ENCODE assay signal across 8 cellular contexts in the genomic region with DNA sequence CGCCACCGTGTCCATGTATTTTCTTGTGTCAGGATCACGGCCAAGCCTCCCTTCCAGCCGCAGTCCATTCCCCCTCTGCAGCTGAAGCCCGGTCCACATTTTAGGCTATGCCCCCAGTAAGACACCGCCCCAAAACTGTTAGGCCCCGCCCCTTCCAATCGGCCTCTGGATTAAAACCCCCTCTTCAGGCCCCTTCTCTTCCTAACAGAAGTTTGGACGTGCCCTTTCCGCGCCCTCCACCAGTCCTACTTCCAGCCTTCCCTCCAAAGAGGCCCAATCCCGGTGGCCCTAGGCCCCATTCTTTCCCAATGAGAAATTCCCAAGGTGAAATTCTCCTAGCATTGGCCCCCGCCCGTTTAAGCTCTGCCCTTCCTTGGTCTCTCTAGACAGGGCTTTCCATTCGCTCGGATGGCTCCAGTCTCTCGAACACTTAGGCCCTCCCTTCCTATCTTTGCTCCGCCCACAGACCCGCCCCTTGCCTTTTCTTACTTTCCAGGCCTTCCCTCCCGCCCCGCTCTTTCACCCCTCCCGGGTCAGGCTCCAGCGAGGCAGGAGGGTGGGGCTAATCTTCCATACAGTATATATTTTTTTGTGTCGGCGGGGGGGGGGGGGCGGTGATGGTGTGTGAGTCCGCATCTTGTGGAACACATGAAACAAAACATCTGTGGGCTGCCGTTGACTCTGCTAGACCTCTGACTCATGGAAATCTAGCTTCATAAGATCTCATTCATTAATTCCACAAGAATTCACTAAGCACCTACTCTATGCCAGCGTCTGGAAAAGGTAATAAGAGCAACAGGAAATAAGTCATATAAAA. TPM values are rescaled to one million over a fixed set of nuclear protein-coding genes. Genes with fewer than 3 reads are reported as not detected.
DNase-seq lines count a peak whose midpoint lies in the region; ATAC-seq, FAIRE-seq and TF ChIP-seq lines count a peak whose summit lies in the region.

No MANE protein-coding gene starts in this region.

- ATAC-seq in GM12878, result peak; percentile 49
- ATAC-seq in HG02852 (IDR thresholded peaks at IDR 0.05; ENCODE audit: unreplicated experiment), result no peak

- CTCF ChIA-PET in GM12878 (lab: Yijun Ruan, JAX), result interaction anchor here (0.8 to 2.8 kb wide), 3 partner anchors 11 to 20 kb away, joined by 4 to 26 read pairs (median 5); no protein-coding TSS in a partner anchor

- no peaks in the 10 kb centered on the region for H3K79me2 ChIP-seq in GM12878 (ENCODE audit: control insufficient read depth, insufficient read depth, low read length)

- H3K4me1 ChIP-seq in HUES64 (ENCODE audit: insufficient read depth, low read length), result peaks cover 8% of the 10 kb centered on the region; the same call in 1 of the 2 replicates
- peaks cover 10% of the 10 kb centered on the region; the same call in 1 of the 2 replicates for H3K4me1 ChIP-seq in GM12878 (ENCODE audit: control insufficient read depth, insufficient read depth, low read length)
- H3K4me1 ChIP-seq in iPS-20b (ENCODE audit: insufficient read depth, low read length), result no peaks in the 10 kb centered on the region

- DNase-seq in AG09309 (ENCODE audit: low read depth) (peak; percentile 82), T1000 (lab: John Stamatoyannopoulos, UW) (peak; percentile 90), GM12878 (ENCODE audit: low read depth, low spot score) (peak; percentile 35), frontal cortex (ENCODE audit: low spot score in 2 of 2) (no peak)
- DNase-seq in stimulated activated CD4-positive, alpha-beta T cell treated with anti-CD3 and anti-CD28 coated beads, Interleukin-15, amount 100 ng/mL, for 48 hours (ENCODE audit: low read depth in 2 of 2), result peak; percentile 97

- H2AFZ ChIP-seq in GM12878 (ENCODE audit: control insufficient read depth, low read depth, low read length), result peak overlapping the region; percentile 65

- H3K4me3 ChIP-seq in AG09309 (ENCODE audit: control insufficient read depth, low read depth, low read length), result peak overlapping the region; percentile 80
- H3K4me3 ChIP-seq in HUES64 (ENCODE audit: low read length), result peak overlapping the region; percentile 72
- H3K4me3 ChIP-seq in GM12878, result peak overlapping the region; percentile 98
- H3K4me3 ChIP-seq in iPS-20b (ENCODE audit: low read length), result peak overlapping the region; percentile 92

- no peaks in the 10 kb centered on the region for H3K9me3 ChIP-seq in HUES64 (ENCODE audit: insufficient read depth, low read depth, low read length)
- H3K9me3 ChIP-seq in GM12878 (replicated peaks; ENCODE audit: control insufficient read depth, insufficient read depth, low read length), result no peaks in the 10 kb centered on the region
- no peaks in the 10 kb centered on the region for H3K9me3 ChIP-seq in iPS-20b (ENCODE audit: insufficient read depth, low read depth, low read length)

- RAD21 ChIA-PET in GM12878 (lab: Charles Lee; ENCODE audit: unreplicated experiment), result interaction anchor here (0.8 to 1.5 kb wide), 2 partner anchors 11 to 19 kb away, joined by 3 to 4 read pairs; no protein-coding TSS in a partner anchor

- FAIRE-seq in GM12878 (lab: Jason Lieb, UNC) (peak; percentile 57), frontal cortex (lab: Jason Lieb, UNC) (no peak)

- POLR2A ChIA-PET in GM12878 (lab: Charles Lee), result interaction anchor here (0.6 to 3.9 kb wide), 4 partner anchors 10 to 163 kb away, joined by 3 to 24 read pairs (median 6); partner anchors contain the start of gene RAB4B

- in situ Hi-C loops in GM12878 (cut with MboI), result no loop called here

- H4K20me1 ChIP-seq in GM12878 (ENCODE audit: control insufficient read depth, insufficient read depth), result no peaks in the 10 kb centered on the region

- peak overlapping the region; percentile 95 for H3K4me2 ChIP-seq in GM12878 (ENCODE audit: control insufficient read depth, insufficient read depth)

- H3K9ac ChIP-seq in HUES64 (ENCODE audit: low read depth, low read length) (peak overlapping the region; percentile 58; the same call in 1 of the 2 replicates), GM12878 (ENCODE audit: control insufficient read depth, insufficient read depth, low read length) (peak overlapping the region; percentile 53), iPS-20b (ENCODE audit: low read depth, low read length) (peak overlapping the region; percentile 83; the same call in 1 of the 2 replicates)

- H3K27ac ChIP-seq in HUES64 (ENCODE audit: low read depth, low read length) (peak overlapping the region; percentile 91), GM12878 (ENCODE audit: control insufficient read depth, insufficient read depth) (peak overlapping the region; percentile 38; the same call in 1 of the 2 replicates), iPS-20b (ENCODE audit: low read length) (peak overlapping the region; percentile 62)

- TF ChIP-seq CTCF in AG09309 (IDR thresholded peaks at IDR 0.05; ENCODE audit: control insufficient read depth, insufficient read depth, low read depth, low read length, missing control alignments), result no peak
- no peak for TF ChIP-seq CTCF in GM12878 (IDR thresholded peaks at IDR 0.05 in 2 of 3, conservative IDR thresholded peaks at IDR 0.05 in 1 of 3; ENCODE audit: control insufficient read depth in 2 of 3, extremely low read depth in 1 of 3, insufficient read depth in 1 of 3, low read depth in 3 of 3, low read length in 3 of 3)

- no peak for TF ChIP-seq POLR2A in GM12878 (IDR thresholded peaks at IDR 0.05; ENCODE audit: low read depth, low read length)

- TF ChIP-seq RAD21 in GM12878 (IDR thresholded peaks at IDR 0.05; ENCODE audit: insufficient read depth, low read depth, low read length), result no peak

- BruUV-seq in GM12878 (replicated peaks; lab: Mats Ljungman, UMichigan), result no TSS peak

- no peak for TF ChIP-seq EP300 in GM12878 (IDR thresholded peaks at IDR 0.05; ENCODE audit: borderline replicate concordance in 1 of 2, control insufficient read depth in 1 of 2, low read depth in 2 of 2, low read length in 2 of 2)

- intact Hi-C loops in GM12878 (cut with micrococcal nuclease; ENCODE audit: unreplicated experiment), result no loop called here

- H3K36me3 ChIP-seq in HUES64 (ENCODE audit: insufficient read depth, low read length) (peaks cover 30% of the 10 kb centered on the region), GM12878 (ENCODE audit: control insufficient read depth in 2 of 2, insufficient read depth in 2 of 2, low read length in 1 of 2) (no peaks in the 10 kb centered on the region), iPS-20b (ENCODE audit: insufficient read depth, low read depth, low read length) (peaks cover 16% of the 10 kb centered on the region)

- H3K27me3 ChIP-seq in HUES64 (ENCODE audit: insufficient read depth, low read length) (peaks cover 27% of the 10 kb centered on the region), GM12878 (replicated peaks in 1 of 2; ENCODE audit: control insufficient read depth in 2 of 2, insufficient read depth in 2 of 2, low read length in 1 of 2) (no peaks in the 10 kb centered on the region; a peak in 1 of 4 replicates), iPS-20b (ENCODE audit: insufficient read depth, low read length) (peaks cover 31% of the 10 kb centered on the region)

- WGBS in HUES64, result 3% methylated on average over 20 of the region's 29 CpGs
- WGBS in GM12878 (ENCODE audit: insufficient coverage, insufficient replicate concordance, low lambda C conversion rate, missing lambda C conversion rate), result 7% methylated on average over 23 of the region's 29 CpGs

- SMC1A ChIA-PET in GM12878 (lab: Charles Lee; ENCODE audit: uncharacterized antibody, unreplicated experiment), result no interaction called here

TF ChIP-seq in GM12878, 131 proteins besides CTCF, POLR2A, EP300 and RAD21 (continues in another document):
- no peak for TF ChIP-seq MYB (IDR thresholded peaks at IDR 0.05; ENCODE audit: borderline replicate concordance, low read depth, low read length)

RNA-seq across cellular contexts. Expression of gene LTBP4, which starts 13.6 kb away (rescaled TPM):
- polyA plus RNA-seq in HUES64 (2013, experiment 1 of 2), result 46.5 TPM
- 64.4 TPM for polyA plus RNA-seq in HUES64 (2013, experiment 2 of 2)
- total RNA-seq in GM12878 (2013; cell fraction: nucleolus; rRNA removed), result 26.9 and 32.3 TPM in 2 replicates
- total RNA-seq in GM12878 (2014; rRNA removed) (6.6 and 8.5 TPM in 2 replicates), GM12878 (2014; rRNA removed; fragmentation: Illumina TruSeq; extraction: Trizol) (3.1 and 3.7 TPM in 2 replicates), GM12878 (2021) (34.6 and 35.9 TPM in 2 replicates), frontal cortex (25.3 TPM)
- 29.6 TPM for polyA plus RNA-seq in GM12878 (2011; ENCODE audit: low read depth)
- polyA plus RNA-seq in GM12878 (2011; rRNA removed) (1.5 and 2.7 TPM in 2 replicates), GM12878 (2014; fragmentation: Illumina TruSeq; extraction: Trizol) (2.6 and 5.9 TPM in 2 replicates), GM12878 (2014; fragmentation: Nextera tagmentation; extraction: Ambion mirVana) (under 1 TPM in 1 of 2 experiments, not detected in 1; 0.09 TPM), GM12878 (2014; rRNA removed) (21.8 and 23.5 TPM in 2 replicates), GM12878 (2016; fragmentation: Nextera tagmentation; extraction: Ambion mirVana) (1 to 10 TPM; 8.8 to 9.5 TPM)
- polyA plus RNA-seq in GM12878 (2011; cell fraction: cytosol; rRNA removed), result 4.9 and 5.7 TPM in 2 replicates
- polyA plus RNA-seq in GM12878 (2011; cell fraction: nucleus; rRNA removed), result 24.7 and 25.2 TPM in 2 replicates
- 38.1 and 69.0 TPM in 2 replicates for polyA plus RNA-seq in GM12878 (2012)
- polyA minus RNA-seq in GM12878 (2011; rRNA and poly(A)+ RNA removed), result 1.5 and 7.1 TPM in 2 replicates
- polyA minus RNA-seq in GM12878 (2011; cell fraction: cytosol; rRNA and poly(A)+ RNA removed), result 14.1 and 19.4 TPM in 2 replicates
- polyA minus RNA-seq in GM12878 (2011; cell fraction: nucleus; rRNA and poly(A)+ RNA removed), result 3.0 and 6.6 TPM in 2 replicates

RNA-seq across cellular contexts. Expression of gene SHKBP1, which starts 38.1 kb away (rescaled TPM):
- polyA plus RNA-seq in HUES64 (2013, experiment 1 of 2), result 48.2 TPM
- 72.7 TPM for polyA plus RNA-seq in HUES64 (2013, experiment 2 of 2)
- total RNA-seq in GM12878 (2013; cell fraction: nucleolus; rRNA removed), result 26.1 and 35.1 TPM in 2 replicates
- total RNA-seq in GM12878 (2014; rRNA removed) (60.8 and 79.0 TPM in 2 replicates), GM12878 (2014; rRNA removed; fragmentation: Illumina TruSeq; extraction: Trizol) (22.9 and 26.0 TPM in 2 replicates), GM12878 (2021) (111 and 115 TPM in 2 replicates), frontal cortex (1.6 TPM)
- 43.8 TPM for polyA plus RNA-seq in GM12878 (2011; ENCODE audit: low read depth)
- polyA plus RNA-seq in GM12878 (2011; rRNA removed) (17.5 and 38.8 TPM in 2 replicates), GM12878 (2014; fragmentation: Illumina TruSeq; extraction: Trizol) (30.6 and 55.0 TPM in 2 replicates), GM12878 (2014; fragmentation: Nextera tagmentation; extraction: Ambion mirVana) (10 to 100 TPM in 1 of 2 experiments, 1 to 10 TPM in 1; 2.3 to 15.1 TPM), GM12878 (2014; rRNA removed) (96.3 and 111 TPM in 2 replicates), GM12878 (2016; fragmentation: Nextera tagmentation; extraction: Ambion mirVana) (100 to 1,000 TPM; 112 to 123 TPM)
- polyA plus RNA-seq in GM12878 (2011; cell fraction: cytosol; rRNA removed), result 59.2 and 80.0 TPM in 2 replicates
- polyA plus RNA-seq in GM12878 (2011; cell fraction: nucleus; rRNA removed), result 155 and 167 TPM in 2 replicates
- 84.1 and 89.2 TPM in 2 replicates for polyA plus RNA-seq in GM12878 (2012)
- polyA minus RNA-seq in GM12878 (2011; rRNA and poly(A)+ RNA removed), result 47.3 and 87.5 TPM in 2 replicates
- 89.1 and 95.6 TPM in 2 replicates for polyA minus RNA-seq in GM12878 (2011; cell fraction: cytosol; rRNA and poly(A)+ RNA removed)
- polyA minus RNA-seq in GM12878 (2011; cell fraction: nucleus; rRNA and poly(A)+ RNA removed), result 33.5 and 51.2 TPM in 2 replicates

Comparison
In these comparisons a context has a peak if more than half of its experiments do, and no peak if none do; other contexts are left out.
1. DNase-seq: peak in AG09309 (single experiment), T1000 (single experiment), GM12878 (single experiment) and stimulated activated CD4-positive, alpha-beta T cell treated with anti-CD3 and anti-CD28 coated beads, Interleukin-15, amount 100 ng/mL, for 48 hours (2 of 2); none in frontal cortex (0 of 2).
2. H3K27ac ChIP-seq: peak in every context shown above with its lines; median percentile 91 in HUES64; 62 in iPS-20b; 38 in GM12878.
3. Peak in every context shown above with its lines, with median percentiles within 50 percentile points of each other: H3K4me3 ChIP-seq and H3K9ac ChIP-seq.